22 cellular contexts compared by ENCODE assay signal in the genomic region with DNA sequence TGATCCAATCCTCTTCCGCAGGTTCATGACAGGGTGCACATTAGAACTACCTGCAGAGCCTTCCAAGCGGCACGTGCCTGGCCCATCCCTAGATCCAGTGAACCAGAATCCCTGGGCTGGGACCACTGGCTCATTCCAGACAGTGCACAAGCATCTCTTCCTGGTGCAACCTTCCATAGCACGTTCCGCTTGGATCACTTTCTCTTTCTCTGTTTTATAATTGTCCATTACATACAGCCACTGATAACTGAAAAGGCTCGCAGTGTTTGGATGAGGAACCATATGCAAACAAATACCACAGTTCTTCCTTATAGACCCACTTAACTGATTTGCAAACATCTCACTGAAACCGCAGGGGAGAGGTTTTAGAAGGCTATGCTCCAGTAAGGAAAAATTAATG. TPM values are rescaled to one million over a fixed set of nuclear protein-coding genes. Genes with fewer than 3 reads are reported as not detected.
DNase-seq lines count a peak whose midpoint lies in the region; ATAC-seq and TF ChIP-seq lines count a peak whose summit lies in the region.
"Had no signal": no experiment of that assay in that cellular context is flagged by ENCODE, and none has a peak within 500 bp of the region (broad histone marks: within the 10 kb centered on the region; RNA-seq: fewer than 3 reads in every experiment).

No MANE protein-coding gene starts in this region.

- H3K4me1 Mint-ChIP-seq in dendritic cell treated with granulocyte-macrophage colony-stimulating factor and Interleukin-4, amounts not matched to agents 40 ng/mL and 50 ng/mL, for 4 days (ENCODE audit: low read depth): peaks cover 77% of the 10 kb centered on the region

- H3K27me3 ChIP-seq in thyroid gland: no peaks in the 10 kb centered on the region
- H3K27me3 ChIP-seq: spleen, stomach had no signal

- ATAC-seq in HG02885 (IDR thresholded peaks at IDR 0.05; ENCODE audit: poor library complexity, unreplicated experiment): no peak
- ATAC-seq: activated naive CD4-positive, alpha-beta T cell treated with anti-CD3 and anti-CD28 coated beads, Interleukin-2, amount 50 U/mL, for 72 hours; activated T-cell treated with anti-CD3 and anti-CD28 coated beads, Interleukin-2, amount 50 U/mL, for 72 hours; effector memory CD8-positive, alpha-beta T cell had no signal

- H3K27ac Mint-ChIP-seq in dendritic cell treated with granulocyte-macrophage colony-stimulating factor and Interleukin-4, amounts not matched to agents 40 ng/mL and 50 ng/mL, for 4 days: peak overlapping the region; percentile 31
- H3K27ac Mint-ChIP-seq: activated naive CD4-positive, alpha-beta T cell treated with anti-CD3 and anti-CD28 coated beads, Interleukin-2, amount 50 U/mL, for 72 hours; B cell; effector memory CD8-positive, alpha-beta T cell; nephron progenitor cell had no signal

- peaks cover 55 to 66% of the 10 kb centered on the region in 2 donors for H3K4me1 ChIP-seq in thyroid gland

- no peak for TF ChIP-seq CTCF in thyroid gland (IDR thresholded peaks at IDR 0.05)

- DNase-seq in NCI-H1417 (lab: John Stamatoyannopoulos, UW) (peak in 2 of 3 experiments; percentile 21 to 66), NCI-H1417 treated with DMSO at 0.1 percent for 48 hours (lab: John Stamatoyannopoulos, UW) (no peak), NCI-H526 (lab: John Stamatoyannopoulos, UW) (peak; percentile 65 to 80), thyroid gland (peak; percentile 78 to 89), SKM-1 (lab: John Stamatoyannopoulos, UW; ENCODE audit: unreplicated experiment) (no peak), DMS 273 (lab: John Stamatoyannopoulos, UW; ENCODE audit: unreplicated experiment) (no peak)
- DNase-seq: 8988T; activated CD4-positive, alpha-beta T cell treated with anti-CD3 and anti-CD28 coated beads for 1 hour; activated T-cell treated with anti-CD3 and anti-CD28 coated beads, Interleukin-2, amount 50 U/mL, for 72 hours; effector memory CD8-positive, alpha-beta T cell; GF-D8; GM23248; KBM-7; NCI-H2081 treated with DMSO at 0.1 percent for 48 hours; nephron progenitor cell; spleen; stimulated activated CD4-positive, alpha-beta T cell treated with anti-CD3 and anti-CD28 coated beads, Interleukin-4, amount 100 ng/mL, for 4 hours; stomach had no signal

- no peak overlapping the region for H3K4me3 ChIP-seq in thyroid gland (replicated peaks in 1 of 3)
- H3K4me3 ChIP-seq: GM23248, spleen, stomach had no signal

- H3K36me3 Mint-ChIP-seq in dendritic cell treated with granulocyte-macrophage colony-stimulating factor and Interleukin-4, amounts not matched to agents 40 ng/mL and 50 ng/mL, for 4 days (ENCODE audit: low read depth): no peaks in the 10 kb centered on the region

- no peaks in the 10 kb centered on the region for H3K9me3 Mint-ChIP-seq in dendritic cell treated with granulocyte-macrophage colony-stimulating factor and Interleukin-4, amounts not matched to agents 40 ng/mL and 50 ng/mL, for 4 days
- H3K9me3 Mint-ChIP-seq: activated T-cell treated with anti-CD3 and anti-CD28 coated beads, Interleukin-2, amount 50 U/mL, for 72 hours; effector memory CD8-positive, alpha-beta T cell; nephron progenitor cell had no signal

- no peak for TF ChIP-seq POLR2A in thyroid gland (IDR thresholded peaks at IDR 0.05)

- peak overlapping the region in 1 of 3 donors; percentile 85 for H3K27ac ChIP-seq in thyroid gland
- H3K27ac ChIP-seq: GM23248, spleen, stomach had no signal

- H3K9me3 ChIP-seq in thyroid gland: no peaks in the 10 kb centered on the region
- H3K9me3 ChIP-seq: spleen, stomach had no signal

- intact Hi-C loops in dendritic cell treated with granulocyte-macrophage colony-stimulating factor and Interleukin-4, amounts not matched to agents 40 ng/mL and 50 ng/mL, for 4 days (cut with micrococcal nuclease): loop anchor here (5.0 kb wide), 1 partner anchor 263 kb away; no protein-coding TSS in a partner anchor
- intact Hi-C loops in thyroid gland (cut with DNase I): loop anchor here (10.0 kb wide), 1 partner anchor 80 kb away; a partner anchor contains a TSS

- WGBS in thyroid gland, 2 donors: 38 to 60% methylated on average over 7 of the region's 7 CpGs

- H3K36me3 ChIP-seq in thyroid gland: no peaks in the 10 kb centered on the region
- H3K36me3 ChIP-seq: spleen, stomach had no signal

- no peaks in the 10 kb centered on the region for H3K27me3 Mint-ChIP-seq in dendritic cell treated with granulocyte-macrophage colony-stimulating factor and Interleukin-4, amounts not matched to agents 40 ng/mL and 50 ng/mL, for 4 days

- H3K4me3 Mint-ChIP-seq in dendritic cell treated with granulocyte-macrophage colony-stimulating factor and Interleukin-4, amounts not matched to agents 40 ng/mL and 50 ng/mL, for 4 days: no peak overlapping the region
- H3K4me3 Mint-ChIP-seq: activated T-cell treated with anti-CD3 and anti-CD28 coated beads, Interleukin-2, amount 50 U/mL, for 72 hours; B cell; effector memory CD8-positive, alpha-beta T cell; nephron progenitor cell had no signal

RNA-seq across cellular contexts. Expression of a gene that starts 59.6 kb away (rescaled TPM):
- total RNA-seq in thyroid gland: 100 to 1,000 TPM in 3 of 4 donors, 10 to 100 TPM in 1; 93.4 to 207 (median 131) TPM

Comparison
In these comparisons a context has a peak if more than half of its experiments do, and no peak if none do; other contexts are left out.
1. DNase-seq: peak in NCI-H1417 (2 of 3), NCI-H526 (2 of 2) and thyroid gland (2 of 2); none in NCI-H1417 treated with DMSO at 0.1 percent for 48 hours (single experiment), SKM-1 (single experiment) and DMS 273 (single experiment).